ENCODE assay signal across 34 cellular contexts in genomic region chr11:20594274-20595061, GRCh38. TPM values are rescaled to one million over a fixed set of nuclear protein-coding genes. Genes with fewer than 3 reads are reported as not detected.
"Had no signal": no experiment of that assay in that cellular context is flagged by ENCODE, and none has a peak within 500 bp of the region (broad histone marks: within the 10 kb centered on the region; RNA-seq: fewer than 3 reads in every experiment).

No MANE protein-coding gene starts in this region.

- H3K9me3 ChIP-seq: Peyer's patch had no signal

- H3K4me1 ChIP-seq: Peyer's patch had no signal

- H3K36me3 Mint-ChIP-seq: activated naive CD8-positive, alpha-beta T cell; brain had no signal

- H3K27ac Mint-ChIP-seq: activated CD4-positive, alpha-beta T cell treated with anti-CD3 and anti-CD28 coated beads for 36 hours; activated CD4-positive, alpha-beta T cell treated with anti-CD3 and anti-CD28 coated beads, Interleukin-2, amount 10 ng/mL, durations not matched to agents 7 days and 5 days; activated CD8-positive, alpha-beta T cell treated with anti-CD3 and anti-CD28 coated beads, Interleukin-2, amount 10 ng/mL, durations not matched to agents 7 days and 5 days; activated naive CD8-positive, alpha-beta T cell; activated naive CD8-positive, alpha-beta T cell treated with anti-CD3 and anti-CD28 coated beads, Interleukin-2, amount 50 U/mL, for 24 hours; activated T-cell treated with anti-CD3 and anti-CD28 coated beads, Interleukin-2, amount 50 U/mL, for 24 hours; activated T-helper 2 cell treated with anti-CD3 and anti-CD28 coated beads, Interferon-gamma antibody, Interleukin-2, Interleukin-4, amounts not matched to agents 10 μg/mL and 5 μg/mL and 100 μg/mL, durations not matched to agents 14 hours and 24 hours and 36 hours had no signal

- H3K27ac ChIP-seq: KMS-11, Peyer's patch, RWPE1 had no signal

- DNase-seq: activated CD4-positive, alpha-beta T cell treated with anti-CD3 and anti-CD28 coated beads for 36 hours; activated CD4-positive, alpha-beta T cell treated with anti-CD3 and anti-CD28 coated beads, Interleukin-2, amount 10 ng/mL, durations not matched to agents 7 days and 5 days; activated CD4-positive, alpha-beta T cell treated with anti-CD3 and anti-CD28 coated beads, Interleukin-2, amount 50 U/mL, for 48 hours; activated CD8-positive, alpha-beta T cell treated with anti-CD3 and anti-CD28 coated beads, Interleukin-2, amount 10 ng/mL, durations not matched to agents 7 days and 5 days; activated gamma-delta T cell; activated naive CD4-positive, alpha-beta T cell treated with Interleukin-2 at 50 U/mL for 16 hours; activated naive CD8-positive, alpha-beta T cell treated with anti-CD3 and anti-CD28 coated beads, Interleukin-2, amount 50 U/mL, for 24 hours; activated T-cell treated with anti-CD3 and anti-CD28 coated beads, Interleukin-2, amount 50 U/mL, for 24 hours; anterior cingulate cortex; central memory CD4-positive, alpha-beta T cell; MM.1S; MV-4-11; NCI-H1092; NCI-H1436 treated with DMSO at 0.1 percent for 48 hours; NCI-H1694 treated with DMSO at 0.1 percent for 48 hours; NCI-H2029; NCI-H345; NCI-H524 treated with DMSO at 0.1 percent for 48 hours; PC-3; Peyer's patch; SIG-M5; SW 1271; T-helper 1 cell; T-helper 2 cell; T1000 had no signal

- H3K9me3 Mint-ChIP-seq: activated naive CD8-positive, alpha-beta T cell treated with anti-CD3 and anti-CD28 coated beads, Interleukin-2, amount 50 U/mL, for 24 hours; activated T-cell treated with anti-CD3 and anti-CD28 coated beads, Interleukin-2, amount 50 U/mL, for 24 hours; activated T-helper 2 cell treated with anti-CD3 and anti-CD28 coated beads, Interferon-gamma antibody, Interleukin-2, Interleukin-4, amounts not matched to agents 10 μg/mL and 5 μg/mL and 100 μg/mL, durations not matched to agents 14 hours and 24 hours and 36 hours had no signal

- H3K4me3 Mint-ChIP-seq: activated CD4-positive, alpha-beta T cell treated with anti-CD3 and anti-CD28 coated beads for 36 hours; activated CD4-positive, alpha-beta T cell treated with anti-CD3 and anti-CD28 coated beads, Interleukin-2, amount 10 ng/mL, durations not matched to agents 7 days and 5 days; activated CD8-positive, alpha-beta T cell treated with anti-CD3 and anti-CD28 coated beads, Interleukin-2, amount 10 ng/mL, durations not matched to agents 7 days and 5 days; activated naive CD8-positive, alpha-beta T cell; activated naive CD8-positive, alpha-beta T cell treated with anti-CD3 and anti-CD28 coated beads, Interleukin-2, amount 50 U/mL, for 24 hours; activated T-cell treated with anti-CD3 and anti-CD28 coated beads, Interleukin-2, amount 50 U/mL, for 24 hours; brain had no signal

- H3K4me3 ChIP-seq: Peyer's patch had no signal

- ATAC-seq: activated CD4-positive, alpha-beta T cell treated with anti-CD3 and anti-CD28 coated beads for 36 hours; activated CD4-positive, CD25-positive, alpha-beta regulatory T cell treated with anti-CD3 and anti-CD28 coated beads, Interleukin-2, amount 50 U/mL, for 24 hours; activated CD8-positive, alpha-beta T cell treated with anti-CD3 and anti-CD28 coated beads, Interleukin-2, amount 10 ng/mL, durations not matched to agents 7 days and 5 days; activated naive CD8-positive, alpha-beta T cell treated with anti-CD3 and anti-CD28 coated beads, Interleukin-2, amount 50 U/mL, for 24 hours; PC-3; Right ventricle myocardium inferior had no signal

- H3K36me3 ChIP-seq: Peyer's patch had no signal

RNA-seq across cellular contexts. Expression of gene SLC6A5, which starts 4.9 kb away (rescaled TPM):
- total RNA-seq: activated CD4-positive, alpha-beta T cell treated with anti-CD3 and anti-CD28 coated beads for 36 hours; activated CD4-positive, alpha-beta T cell treated with anti-CD3 and anti-CD28 coated beads, Interleukin-2, amount 10 ng/mL, durations not matched to agents 7 days and 5 days; activated CD8-positive, alpha-beta T cell treated with anti-CD3 and anti-CD28 coated beads, Interleukin-2, amount 10 ng/mL, durations not matched to agents 7 days and 5 days; activated T-helper 2 cell treated with anti-CD3 and anti-CD28 coated beads, Interferon-gamma antibody, Interleukin-2, Interleukin-4, amounts not matched to agents 10 μg/mL and 5 μg/mL and 100 μg/mL, durations not matched to agents 14 hours and 24 hours and 36 hours; LHCN-M2; NCI-H460; PC-3; Peyer's patch; Right ventricle myocardium inferior had no signal
